In genomic region chrX:44244008-44244407, GRCh38 we compare ENCODE assay signal across 8 cellular contexts.
A peak's percentile ranks its signal among the peaks of the same experiment; 100 is the strongest.
DNase-seq lines count a peak whose midpoint lies in the region; ATAC-seq and TF ChIP-seq lines count a peak whose summit lies in the region.

No MANE protein-coding gene starts in this region.

- CTCF ChIA-PET in activated CD8-positive, alpha-beta T cell treated with anti-CD3 and anti-CD28 coated beads for 36 hours (lab: Charles Lee), result interaction anchor here (0.9 to 2.7 kb wide), 16 partner anchors 9 to 826 kb away, joined by 3 to 31 read pairs (median 4); no protein-coding TSS in a partner anchor
- CTCF ChIA-PET in activated CD8-positive, alpha-beta T cell treated with anti-CD3 and anti-CD28 coated beads, Interleukin-2, amount 10 ng/mL, durations not matched to agents 7 days and 5 days (lab: Charles Lee), result interaction anchor here (1.2 to 3.8 kb wide), 7 partner anchors 9 to 430 kb away, joined by 3 to 38 read pairs (median 6); no protein-coding TSS in a partner anchor

- peak; percentile 5 for DNase-seq in activated CD8-positive, alpha-beta T cell treated with anti-CD3 and anti-CD28 coated beads for 36 hours
- no peak for DNase-seq in activated CD8-positive, alpha-beta T cell treated with anti-CD3 and anti-CD28 coated beads, Interleukin-2, amount 10 ng/mL, durations not matched to agents 7 days and 5 days
- DNase-seq in NCI-H460 (ENCODE audit: extremely low read depth, low read depth) (peak; percentile 3), epidermal melanocyte (ENCODE audit: insufficient read length, low spot score) (peak; percentile 21), psoas muscle (no peak), mesenteric fat pad (ENCODE audit: low spot score) (no peak)

- 21 to 32% (median 26%) methylated on average over 1 of the region's 1 CpG for WGBS in psoas muscle, 3 donors

- no peak overlapping the region for H3K27ac ChIP-seq in psoas muscle

- ATAC-seq in activated CD8-positive, alpha-beta T cell treated with anti-CD3 and anti-CD28 coated beads for 36 hours, result no peak
- ATAC-seq in activated CD8-positive, alpha-beta T cell treated with anti-CD3 and anti-CD28 coated beads, Interleukin-2, amount 10 ng/mL, durations not matched to agents 7 days and 5 days, result no peak
- ATAC-seq in psoas muscle (no peak), GM18861 (IDR thresholded peaks at IDR 0.05; ENCODE audit: unreplicated experiment) (no peak), HG03097 (IDR thresholded peaks at IDR 0.05; ENCODE audit: low FRiP score, unreplicated experiment) (no peak)

- H3K4me1 Mint-ChIP-seq in activated CD8-positive, alpha-beta T cell treated with anti-CD3 and anti-CD28 coated beads for 36 hours (ENCODE audit: low read depth), result peaks cover 17% of the 10 kb centered on the region
- peaks cover 7% of the 10 kb centered on the region for H3K4me1 Mint-ChIP-seq in activated CD8-positive, alpha-beta T cell treated with anti-CD3 and anti-CD28 coated beads, Interleukin-2, amount 10 ng/mL, durations not matched to agents 7 days and 5 days (ENCODE audit: low read depth)

- no peak overlapping the region for H3K4me3 Mint-ChIP-seq in activated CD8-positive, alpha-beta T cell treated with anti-CD3 and anti-CD28 coated beads for 36 hours
- no peak overlapping the region for H3K4me3 Mint-ChIP-seq in activated CD8-positive, alpha-beta T cell treated with anti-CD3 and anti-CD28 coated beads, Interleukin-2, amount 10 ng/mL, durations not matched to agents 7 days and 5 days

- no peaks in the 10 kb centered on the region for H3K4me1 ChIP-seq in psoas muscle

- no peaks in the 10 kb centered on the region for H3K9me3 Mint-ChIP-seq in activated CD8-positive, alpha-beta T cell treated with anti-CD3 and anti-CD28 coated beads for 36 hours
- no peaks in the 10 kb centered on the region for H3K9me3 Mint-ChIP-seq in activated CD8-positive, alpha-beta T cell treated with anti-CD3 and anti-CD28 coated beads, Interleukin-2, amount 10 ng/mL, durations not matched to agents 7 days and 5 days (ENCODE audit: insufficient read depth)

- no peak overlapping the region for H3K4me3 ChIP-seq in psoas muscle

- H3K27ac Mint-ChIP-seq in activated CD8-positive, alpha-beta T cell treated with anti-CD3 and anti-CD28 coated beads for 36 hours, result no peak overlapping the region
- H3K27ac Mint-ChIP-seq in activated CD8-positive, alpha-beta T cell treated with anti-CD3 and anti-CD28 coated beads, Interleukin-2, amount 10 ng/mL, durations not matched to agents 7 days and 5 days, result no peak overlapping the region

- intact Hi-C loops in activated CD8-positive, alpha-beta T cell treated with anti-CD3 and anti-CD28 coated beads for 36 hours (cut with micrococcal nuclease), result loop anchor here (10.0 kb wide), 1 partner anchor 289 kb away; no protein-coding TSS in a partner anchor
- intact Hi-C loops in psoas muscle (cut with DNase I), result loop anchor here in 1 of 2 donors (10.0 kb wide), 1 partner anchor 79 kb away; no protein-coding TSS in a partner anchor

- no peaks in the 10 kb centered on the region for H3K36me3 Mint-ChIP-seq in activated CD8-positive, alpha-beta T cell treated with anti-CD3 and anti-CD28 coated beads for 36 hours (ENCODE audit: low read depth)
- no peaks in the 10 kb centered on the region for H3K36me3 Mint-ChIP-seq in activated CD8-positive, alpha-beta T cell treated with anti-CD3 and anti-CD28 coated beads, Interleukin-2, amount 10 ng/mL, durations not matched to agents 7 days and 5 days (ENCODE audit: low read depth)

- POLR2A ChIA-PET in activated CD8-positive, alpha-beta T cell treated with anti-CD3 and anti-CD28 coated beads for 36 hours (lab: Charles Lee), result no interaction called here
- POLR2A ChIA-PET in activated CD8-positive, alpha-beta T cell treated with anti-CD3 and anti-CD28 coated beads, Interleukin-2, amount 10 ng/mL, durations not matched to agents 7 days and 5 days (lab: Charles Lee), result no interaction called here

- no peaks in the 10 kb centered on the region for H3K9me3 ChIP-seq in psoas muscle

- peak; percentile 44 for TF ChIP-seq CTCF in activated CD8-positive, alpha-beta T cell treated with anti-CD3 and anti-CD28 coated beads for 36 hours (IDR thresholded peaks at IDR 0.05)
- peak; percentile 34 for TF ChIP-seq CTCF in psoas muscle (IDR thresholded peaks at IDR 0.05)

- H3K27me3 Mint-ChIP-seq in activated CD8-positive, alpha-beta T cell treated with anti-CD3 and anti-CD28 coated beads for 36 hours, result no peaks in the 10 kb centered on the region
- no peaks in the 10 kb centered on the region for H3K27me3 Mint-ChIP-seq in activated CD8-positive, alpha-beta T cell treated with anti-CD3 and anti-CD28 coated beads, Interleukin-2, amount 10 ng/mL, durations not matched to agents 7 days and 5 days (ENCODE audit: low read depth)

- H3K27me3 ChIP-seq in psoas muscle (ENCODE audit: insufficient read depth in 3 of 3, low read length in 2 of 3), result peaks cover 0 to 13% (median 0%) of the 10 kb centered on the region in 3 donors

- no peaks in the 10 kb centered on the region for H3K36me3 ChIP-seq in psoas muscle (ENCODE audit: insufficient read depth in 1 of 2, low read depth in 1 of 2)

Comparison
In these comparisons a context has a peak if more than half of its experiments do, and no peak if none do; other contexts are left out.
1. DNase-seq: peak in activated CD8-positive, alpha-beta T cell treated with anti-CD3 and anti-CD28 coated beads for 36 hours (single experiment), NCI-H460 (single experiment) and epidermal melanocyte (single experiment); none in activated CD8-positive, alpha-beta T cell treated with anti-CD3 and anti-CD28 coated beads, Interleukin-2, amount 10 ng/mL, durations not matched to agents 7 days and 5 days (single experiment), psoas muscle (0 of 2) and mesenteric fat pad (single experiment).